In genomic region chr1:8423702-8424538, GRCh38 we compare ENCODE assay signal across 8 cellular contexts.
A peak's percentile ranks its signal among the peaks of the same experiment; 100 is the strongest.
DNase-seq lines count a peak whose midpoint lies in the region; ATAC-seq and TF ChIP-seq lines count a peak whose summit lies in the region.

No MANE protein-coding gene starts in this region.

- no TSS peak for BruUV-seq in Calu3 (replicated peaks; lab: Mats Ljungman, UMichigan)

- peaks cover 0 to 14% (median 0%) of the 10 kb centered on the region in 4 donors for H3K36me3 ChIP-seq in upper lobe of left lung

- DNase-seq in Calu3 (peak; percentile 36), RPMI8226 (peak; percentile 51), activated gamma-delta T cell (lab: John Stamatoyannopoulos, UW) (peak; percentile 39), foreskin melanocyte (peak; percentile 44), non-pigmented ciliary epithelial cell (ENCODE audit: low read depth) (peak; percentile 28), upper lobe of left lung (peak; percentile 55 to 92)

- TF ChIP-seq EP300 in upper lobe of left lung (IDR thresholded peaks at IDR 0.05) = no peak

- H3K36me3 Mint-ChIP-seq in Calu3 (ENCODE audit: insufficient read depth, unreplicated experiment) = peaks cover 10% of the 10 kb centered on the region

- no peaks in the 10 kb centered on the region for H3K9me3 Mint-ChIP-seq in Calu3 (ENCODE audit: low read depth, unreplicated experiment)

- H3K4me1 Mint-ChIP-seq in Calu3 (ENCODE audit: low read depth, unreplicated experiment) = peaks cover 15% of the 10 kb centered on the region

- H3K4me1 ChIP-seq in upper lobe of left lung = peaks cover 51 to 69% (median 62%) of the 10 kb centered on the region in 4 donors

- H3K27ac ChIP-seq in upper lobe of left lung = peak overlapping the region; percentile 95 to 99 (median 97)

- no peaks in the 10 kb centered on the region for H3K27me3 Mint-ChIP-seq in Calu3 (ENCODE audit: unreplicated experiment)

- TF ChIP-seq POLR2A in upper lobe of left lung (IDR thresholded peaks at IDR 0.05) = peak in 1 of 4 donors; percentile 24

- H3K27ac Mint-ChIP-seq in Calu3 (ENCODE audit: unreplicated experiment) = peak overlapping the region; percentile 79

- intact Hi-C loops in Calu3 (cut with micrococcal nuclease; ENCODE audit: unreplicated experiment) = loop anchor here (5.0 kb wide), 1 partner anchor 278 kb away; no protein-coding TSS in a partner anchor

- peak; percentile 33 for ATAC-seq in HG03045 (IDR thresholded peaks at IDR 0.05; ENCODE audit: unreplicated experiment)
- peak; percentile 50 to 69 for ATAC-seq in upper lobe of left lung (ENCODE audit: low FRiP score in 2 of 2)
- no peak for ATAC-seq in HG03469 (IDR thresholded peaks at IDR 0.05; ENCODE audit: unreplicated experiment)

- no peaks in the 10 kb centered on the region for H3K9me3 ChIP-seq in upper lobe of left lung

- H3K4me3 ChIP-seq in upper lobe of left lung = peak overlapping the region; percentile 66 to 90 (median 80)

- 1 to 2% methylated on average over 18 to 29 of the region's 78 CpGs for WGBS in upper lobe of left lung, 2 donors

- TF ChIP-seq CTCF in Calu3 (IDR thresholded peaks at IDR 0.05; ENCODE audit: unreplicated experiment) (no peak), upper lobe of left lung (IDR thresholded peaks at IDR 0.05) (peak in 2 of 6 experiments; percentile 22 to 39)

- no peak overlapping the region for H3K4me3 Mint-ChIP-seq in Calu3 (ENCODE audit: low read depth, unreplicated experiment)

- CTCF ChIA-PET in Calu3 (lab: Charles Lee) = interaction anchor here (0.8 kb wide), 1 partner anchor 20 kb away, joined by 3 read pairs; no protein-coding TSS in a partner anchor

- no peaks in the 10 kb centered on the region for H3K27me3 ChIP-seq in upper lobe of left lung
